Comparison of ENCODE assay signal across 18 cellular contexts in the genomic region with DNA sequence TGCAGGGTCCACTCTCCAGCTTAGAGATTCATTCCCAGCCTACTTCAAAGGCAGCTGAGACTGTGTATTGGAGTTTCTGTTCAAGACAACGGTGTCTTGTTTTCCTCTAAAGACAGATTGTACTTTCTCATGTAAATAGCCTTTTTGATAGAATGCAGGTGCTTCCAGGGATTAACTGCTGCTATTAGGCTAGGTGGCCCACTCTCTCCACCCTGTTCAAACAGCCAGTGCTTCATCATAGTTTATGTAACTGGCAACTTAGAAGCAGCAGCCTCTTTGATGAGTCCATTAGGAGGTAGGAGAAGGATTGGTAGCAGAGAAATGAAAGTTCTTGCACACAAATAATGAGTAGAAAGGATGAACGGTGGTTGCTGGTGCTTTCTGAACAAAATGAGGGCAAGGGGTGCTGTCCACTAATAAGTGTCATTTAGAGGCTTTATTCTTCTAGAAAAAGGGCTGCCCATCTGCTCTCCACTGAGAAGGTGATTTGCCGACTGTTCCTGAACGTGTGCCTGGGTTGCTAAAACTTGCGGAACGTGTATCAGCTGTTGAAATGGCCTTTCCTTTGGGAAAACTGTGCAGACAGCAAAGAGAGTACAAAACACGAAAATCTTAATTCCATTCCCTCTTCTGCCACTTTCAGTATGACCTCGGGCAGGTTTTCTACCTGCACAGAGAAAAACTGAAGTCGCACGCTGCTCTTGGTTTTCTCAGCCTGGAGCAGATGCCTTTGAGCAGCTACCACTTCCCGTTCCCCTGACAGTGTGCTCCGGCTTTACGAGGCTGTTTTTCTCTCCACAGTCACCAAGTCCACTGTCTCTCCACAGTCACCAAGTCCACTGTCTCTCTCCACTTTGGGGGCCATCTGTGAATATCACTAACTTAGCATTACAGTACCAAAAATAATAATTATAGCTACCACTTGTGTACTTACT.
DNase-seq lines count a peak whose midpoint lies in the region; ATAC-seq and TF ChIP-seq lines count a peak whose summit lies in the region.
"Had no signal": no experiment of that assay in that cellular context is flagged by ENCODE, and none has a peak within 500 bp of the region (broad histone marks: within the 10 kb centered on the region; RNA-seq: fewer than 3 reads in every experiment).

No MANE protein-coding gene starts in this region.

- ATAC-seq in HG03039 (IDR thresholded peaks at IDR 0.05; ENCODE audit: unreplicated experiment) (no peak), HG03159 (IDR thresholded peaks at IDR 0.05; ENCODE audit: unreplicated experiment) (no peak)

- H3K79me2 ChIP-seq in hepatocyte: peaks cover 6% of the 10 kb centered on the region

- no peaks in the 10 kb centered on the region for H3K9me2 ChIP-seq in hepatocyte (replicated peaks; ENCODE audit: insufficient read depth)

- DNase-seq in NCI-H526 treated with DMSO at 0.1 percent for 48 hours (lab: John Stamatoyannopoulos, UW) (peak; percentile 0), NCI-H526 (lab: John Stamatoyannopoulos, UW) (no peak), NT2/D1 (ENCODE audit: low read depth, low spot score) (no peak), hepatocyte (ENCODE audit: low spot score) (no peak), vagina (ENCODE audit: extremely low spot score in 2 of 2) (no peak)
- DNase-seq: 8988T, DMS79 treated with DMSO at 0.1 percent for 48 hours, HCEC 1CT, Kasumi-1, MG63, NCI-H1092, NCI-H1436 treated with DMSO at 0.1 percent for 48 hours, NCI-H2029, NCI-H446, SJCRH30 had no signal

- H3K27me3 ChIP-seq in NT2/D1 (ENCODE audit: insufficient read depth, insufficient read length): no peaks in the 10 kb centered on the region
- H3K27me3 ChIP-seq in hepatocyte: no peaks in the 10 kb centered on the region
- H3K27me3 ChIP-seq in stomach smooth muscle (ENCODE audit: control insufficient read depth in 1 of 2, insufficient read depth in 2 of 2, low read length in 2 of 2): peaks cover 0 to 3% of the 10 kb centered on the region in 2 donors
- H3K27me3 ChIP-seq in vagina: no peaks in the 10 kb centered on the region
- H3K27me3 ChIP-seq: MG63, SJCRH30 had no signal

- H3K9ac ChIP-seq in NT2/D1 (ENCODE audit: insufficient read length, low read depth) (peak overlapping the region; percentile 3), stomach smooth muscle (ENCODE audit: low read length in 2 of 2) (no peak overlapping the region)

- WGBS in hepatocyte (ENCODE audit: low lambda C conversion rate, missing lambda C conversion rate): 57% methylated on average over 13 of the region's 13 CpGs

- peaks cover 8% of the 10 kb centered on the region for H3K4me1 ChIP-seq in NT2/D1 (ENCODE audit: insufficient read depth, insufficient read length)
- H3K4me1 ChIP-seq in hepatocyte (ENCODE audit: insufficient read depth): peaks cover 9% of the 10 kb centered on the region
- H3K4me1 ChIP-seq in stomach smooth muscle (ENCODE audit: control insufficient read depth, insufficient read depth, low read length): peaks cover 3% of the 10 kb centered on the region
- H3K4me1 ChIP-seq in vagina: no peaks in the 10 kb centered on the region

- peak overlapping the region; percentile 48 for H3K4me2 ChIP-seq in hepatocyte

- peak overlapping the region; percentile 26 for H3K27ac ChIP-seq in hepatocyte
- H3K27ac ChIP-seq in stomach smooth muscle (ENCODE audit: low read length): no peak overlapping the region
- H3K27ac ChIP-seq in vagina: no peak overlapping the region
- H3K27ac ChIP-seq: SJCRH30 had no signal

- no peak overlapping the region for H2AFZ ChIP-seq in hepatocyte

- no peak for TF ChIP-seq CTCF in hepatocyte (IDR thresholded peaks at IDR 0.05; ENCODE audit: poor library complexity)
- no peak for TF ChIP-seq CTCF in vagina (IDR thresholded peaks at IDR 0.05)

- H3K36me3 ChIP-seq in NT2/D1 (ENCODE audit: insufficient read depth, insufficient read length, low read length) (no peaks in the 10 kb centered on the region), hepatocyte (replicated peaks; ENCODE audit: insufficient read depth, low read depth) (no peaks in the 10 kb centered on the region), stomach smooth muscle (ENCODE audit: control insufficient read depth in 2 of 2, insufficient read depth in 2 of 2, low read length in 2 of 2) (no peaks in the 10 kb centered on the region), vagina (no peaks in the 10 kb centered on the region)
- H3K36me3 ChIP-seq: MG63 had no signal

- TF ChIP-seq POLR2A in vagina (IDR thresholded peaks at IDR 0.05): no peak

- H4K20me1 ChIP-seq in hepatocyte (ENCODE audit: insufficient read depth, poor library complexity, severe bottlenecking): no peaks in the 10 kb centered on the region

- intact Hi-C loops in vagina (cut with DNase I): no loop called here

- no peaks in the 10 kb centered on the region for H3K9me3 ChIP-seq in NT2/D1 (ENCODE audit: insufficient read depth, low read length)
- no peaks in the 10 kb centered on the region for H3K9me3 ChIP-seq in hepatocyte (ENCODE audit: low read depth)
- H3K9me3 ChIP-seq in stomach smooth muscle (ENCODE audit: control insufficient read depth in 2 of 2, low read length in 2 of 2): no peaks in the 10 kb centered on the region
- no peaks in the 10 kb centered on the region for H3K9me3 ChIP-seq in vagina
- H3K9me3 ChIP-seq: MG63, SJCRH30 had no signal

- no peak overlapping the region for H3K4me3 ChIP-seq in NT2/D1 (ENCODE audit: insufficient read length, low read depth)
- no peak overlapping the region for H3K4me3 ChIP-seq in hepatocyte
- peak overlapping the region; percentile 24 to 29 for H3K4me3 ChIP-seq in stomach smooth muscle (ENCODE audit: low read length in 2 of 2)
- no peak overlapping the region for H3K4me3 ChIP-seq in vagina
- H3K4me3 ChIP-seq: MG63, SJCRH30 had no signal

Comparison
In these comparisons a context has a peak if more than half of its experiments do, and no peak if none do; other contexts are left out.
1. H3K4me3 ChIP-seq: peak in stomach smooth muscle (2 of 2); none in NT2/D1 (single experiment), hepatocyte (single experiment) and vagina (0 of 2).